ENCODE assay signal across 23 cellular contexts in genomic region chr5:154949758-154950157, GRCh38. TPM values are rescaled to one million over a fixed set of nuclear protein-coding genes. Genes with fewer than 3 reads are reported as not detected.
DNase-seq lines count a peak whose midpoint lies in the region; ATAC-seq, FAIRE-seq and TF ChIP-seq lines count a peak whose summit lies in the region.
"Had no signal": no experiment of that assay in that cellular context is flagged by ENCODE, and none has a peak within 500 bp of the region (broad histone marks: within the 10 kb centered on the region; RNA-seq: fewer than 3 reads in every experiment).

No MANE protein-coding gene starts in this region.

- H3K27ac Mint-ChIP-seq in natural killer cell: peak overlapping the region; percentile 1 to 21
- H3K27ac Mint-ChIP-seq in natural killer cell treated with Interleukin-12 subunit alpha and Interleukin-12 subunit beta and Interleukin-15 and Interleukin-18, amount 100 ng/mL, for 72 hours: no peak overlapping the region
- peak overlapping the region in 4 of 6 donors; percentile 1 to 24 (median 10) for H3K27ac Mint-ChIP-seq in immature natural killer cell
- H3K27ac Mint-ChIP-seq in stimulated activated effector memory CD8-positive, alpha-beta T cell treated with anti-CD3 and anti-CD28 coated beads, Interleukin-12 subunit alpha, Interleukin-12 subunit beta, amount 100 ng/mL, for 72 hours: peak overlapping the region; percentile 2
- no peak overlapping the region for H3K27ac Mint-ChIP-seq in activated CD4-positive, alpha-beta T cell treated with anti-CD3 and anti-CD28 coated beads, Interleukin-2, amount 10 ng/mL, durations not matched to agents 24 days and 14 days
- H3K27ac Mint-ChIP-seq: GM23338 had no signal

- no peaks in the 10 kb centered on the region for H3K27me3 ChIP-seq in bronchial epithelial cell (ENCODE audit: control insufficient read depth, insufficient read depth, low read length)

- intact Hi-C loops in natural killer cell (cut with micrococcal nuclease): no loop called here
- intact Hi-C loops in activated CD4-positive, alpha-beta T cell treated with anti-CD3 and anti-CD28 coated beads, Interleukin-2, amount 10 ng/mL, durations not matched to agents 24 days and 14 days (cut with micrococcal nuclease): no loop called here

- H3K4me3 ChIP-seq in bronchial epithelial cell (ENCODE audit: low read depth, low read length): no peak overlapping the region
- H3K4me3 ChIP-seq: GM23338 had no signal

- H3K9me3 Mint-ChIP-seq in natural killer cell (no peaks in the 10 kb centered on the region), immature natural killer cell (no peaks in the 10 kb centered on the region)
- H3K9me3 Mint-ChIP-seq in natural killer cell treated with Interleukin-12 subunit alpha and Interleukin-12 subunit beta and Interleukin-15 and Interleukin-18, amount 100 ng/mL, for 72 hours: no peaks in the 10 kb centered on the region
- H3K9me3 Mint-ChIP-seq in stimulated activated effector memory CD8-positive, alpha-beta T cell treated with anti-CD3 and anti-CD28 coated beads, Interleukin-12 subunit alpha, Interleukin-12 subunit beta, amount 100 ng/mL, for 72 hours: no peaks in the 10 kb centered on the region
- no peaks in the 10 kb centered on the region for H3K9me3 Mint-ChIP-seq in activated CD4-positive, alpha-beta T cell treated with anti-CD3 and anti-CD28 coated beads, Interleukin-2, amount 10 ng/mL, durations not matched to agents 24 days and 14 days
- H3K9me3 Mint-ChIP-seq: CD8-positive, alpha-beta memory T cell; GM23338 had no signal

- no peak for ATAC-seq in natural killer cell
- ATAC-seq in natural killer cell treated with Interleukin-12 subunit alpha and Interleukin-12 subunit beta and Interleukin-15 and Interleukin-18, amount 100 ng/mL, for 72 hours: no peak
- ATAC-seq in stimulated activated effector memory CD8-positive, alpha-beta T cell treated with anti-CD3 and anti-CD28 coated beads, Interleukin-12 subunit alpha, Interleukin-12 subunit beta, amount 100 ng/mL, for 72 hours: no peak
- ATAC-seq in GM18867 (IDR thresholded peaks at IDR 0.05; ENCODE audit: unreplicated experiment): no peak
- ATAC-seq: GM23338 had no signal

- H3K4me1 Mint-ChIP-seq in natural killer cell (peaks cover 31 to 32% of the 10 kb centered on the region in 2 donors), immature natural killer cell (peaks cover 26 to 47% of the 10 kb centered on the region in 2 donors)
- H3K4me1 Mint-ChIP-seq in natural killer cell treated with Interleukin-12 subunit alpha and Interleukin-12 subunit beta and Interleukin-15 and Interleukin-18, amount 100 ng/mL, for 72 hours (ENCODE audit: low read depth in 2 of 2): peaks cover 21 to 30% of the 10 kb centered on the region in 2 donors
- peaks cover 16% of the 10 kb centered on the region for H3K4me1 Mint-ChIP-seq in stimulated activated effector memory CD8-positive, alpha-beta T cell treated with anti-CD3 and anti-CD28 coated beads, Interleukin-12 subunit alpha, Interleukin-12 subunit beta, amount 100 ng/mL, for 72 hours
- peaks cover 10% of the 10 kb centered on the region for H3K4me1 Mint-ChIP-seq in activated CD4-positive, alpha-beta T cell treated with anti-CD3 and anti-CD28 coated beads, Interleukin-2, amount 10 ng/mL, durations not matched to agents 24 days and 14 days
- H3K4me1 Mint-ChIP-seq: GM23338 had no signal

- no peak for TF ChIP-seq CTCF in natural killer cell (IDR thresholded peaks at IDR 0.05)
- no peak for TF ChIP-seq CTCF in bronchial epithelial cell (IDR thresholded peaks at IDR 0.05; ENCODE audit: insufficient read depth, low read length, severe bottlenecking)

- H3K27me3 Mint-ChIP-seq in natural killer cell (ENCODE audit: low read depth in 2 of 2) (no peaks in the 10 kb centered on the region), immature natural killer cell (ENCODE audit: low read depth in 3 of 3) (no peaks in the 10 kb centered on the region)
- H3K27me3 Mint-ChIP-seq in natural killer cell treated with Interleukin-12 subunit alpha and Interleukin-12 subunit beta and Interleukin-15 and Interleukin-18, amount 100 ng/mL, for 72 hours: no peaks in the 10 kb centered on the region
- H3K27me3 Mint-ChIP-seq in activated CD4-positive, alpha-beta T cell treated with anti-CD3 and anti-CD28 coated beads, Interleukin-2, amount 10 ng/mL, durations not matched to agents 24 days and 14 days: no peaks in the 10 kb centered on the region
- H3K27me3 Mint-ChIP-seq: CD8-positive, alpha-beta memory T cell had no signal

- no peak for DNase-seq in natural killer cell
- DNase-seq in natural killer cell treated with Interleukin-12 subunit alpha and Interleukin-12 subunit beta and Interleukin-15 and Interleukin-18, amount 100 ng/mL, for 72 hours (ENCODE audit: low spot score): no peak
- peak; percentile 48 for DNase-seq in bronchial epithelial cell (ENCODE audit: low read depth)
- no peak for DNase-seq in immature natural killer cell
- DNase-seq in stimulated activated effector memory CD8-positive, alpha-beta T cell treated with anti-CD3 and anti-CD28 coated beads, Interleukin-12 subunit alpha, Interleukin-12 subunit beta, amount 100 ng/mL, for 72 hours (ENCODE audit: low spot score in 2 of 2): no peak
- DNase-seq in activated CD4-positive, alpha-beta T cell treated with anti-CD3 and anti-CD28 coated beads, Interleukin-2, amount 10 ng/mL, durations not matched to agents 24 days and 14 days: no peak
- DNase-seq in foreskin melanocyte: no peak
- DNase-seq: Calu3; CD8-positive, alpha-beta memory T cell; DMS53; GDM1; HCEC 1CT; IMR-90; NCI-H1048; NCI-H1417 treated with DMSO at 0.1 percent for 48 hours; NCI-H187; NCI-H446; Right ventricle myocardium superior had no signal

- H3K4me3 Mint-ChIP-seq in natural killer cell (no peak overlapping the region), immature natural killer cell (no peak overlapping the region)
- H3K4me3 Mint-ChIP-seq in natural killer cell treated with Interleukin-12 subunit alpha and Interleukin-12 subunit beta and Interleukin-15 and Interleukin-18, amount 100 ng/mL, for 72 hours: no peak overlapping the region
- no peak overlapping the region for H3K4me3 Mint-ChIP-seq in stimulated activated effector memory CD8-positive, alpha-beta T cell treated with anti-CD3 and anti-CD28 coated beads, Interleukin-12 subunit alpha, Interleukin-12 subunit beta, amount 100 ng/mL, for 72 hours
- no peak overlapping the region for H3K4me3 Mint-ChIP-seq in activated CD4-positive, alpha-beta T cell treated with anti-CD3 and anti-CD28 coated beads, Interleukin-2, amount 10 ng/mL, durations not matched to agents 24 days and 14 days
- H3K4me3 Mint-ChIP-seq: CD8-positive, alpha-beta memory T cell; GM23338 had no signal

- H3K36me3 ChIP-seq in bronchial epithelial cell (ENCODE audit: control insufficient read depth, insufficient read depth, low read length): no peaks in the 10 kb centered on the region

- H3K36me3 Mint-ChIP-seq in natural killer cell: no peaks in the 10 kb centered on the region
- H3K36me3 Mint-ChIP-seq in natural killer cell treated with Interleukin-12 subunit alpha and Interleukin-12 subunit beta and Interleukin-15 and Interleukin-18, amount 100 ng/mL, for 72 hours: peaks cover 5% of the 10 kb centered on the region
- peaks cover 0 to 3% (median 3%) of the 10 kb centered on the region in 3 donors for H3K36me3 Mint-ChIP-seq in immature natural killer cell
- peaks cover 49% of the 10 kb centered on the region for H3K36me3 Mint-ChIP-seq in stimulated activated effector memory CD8-positive, alpha-beta T cell treated with anti-CD3 and anti-CD28 coated beads, Interleukin-12 subunit alpha, Interleukin-12 subunit beta, amount 100 ng/mL, for 72 hours
- peaks cover 21% of the 10 kb centered on the region for H3K36me3 Mint-ChIP-seq in activated CD4-positive, alpha-beta T cell treated with anti-CD3 and anti-CD28 coated beads, Interleukin-2, amount 10 ng/mL, durations not matched to agents 24 days and 14 days (ENCODE audit: low read depth)

- no peak for FAIRE-seq in bronchial epithelial cell (lab: Jason Lieb, UNC)
- FAIRE-seq: A204.1, HTR-8/SVneo, RCC 7860 had no signal

RNA-seq across cellular contexts. Expression of gene MRPL22, which starts 8.9 kb away (rescaled TPM):
- total RNA-seq in natural killer cell (10 to 100 TPM; 30.5 to 38.0 (median 30.9) TPM), bronchial epithelial cell (14.2 and 30.7 TPM in 2 replicates)
- total RNA-seq in natural killer cell treated with Interleukin-12 subunit alpha and Interleukin-12 subunit beta and Interleukin-15 and Interleukin-18, amount 100 ng/mL, for 72 hours: 10 to 100 TPM; 54.6 to 56.2 TPM
- 10 to 100 TPM; 79.7 to 98.9 (median 92.1) TPM for polyA plus RNA-seq in immature natural killer cell
- total RNA-seq in activated CD4-positive, alpha-beta T cell treated with anti-CD3 and anti-CD28 coated beads, Interleukin-2, amount 10 ng/mL, durations not matched to agents 24 days and 14 days: 83.8 and 89.6 TPM in 2 replicates

RNA-seq across cellular contexts. Expression of gene GEMIN5, which starts 11.7 kb away (rescaled TPM):
- 10 to 100 TPM in 1 of 3 donors, 1 to 10 TPM in 2; 6.3 to 12.7 (median 7.8) TPM for total RNA-seq in natural killer cell
- total RNA-seq in natural killer cell treated with Interleukin-12 subunit alpha and Interleukin-12 subunit beta and Interleukin-15 and Interleukin-18, amount 100 ng/mL, for 72 hours: 10 to 100 TPM; 24.7 to 49.8 TPM
- total RNA-seq in bronchial epithelial cell: 8.7 and 12.6 TPM in 2 replicates
- 10 to 100 TPM in 1 of 3 donors, 1 to 10 TPM in 2; 1.3 to 10.2 (median 3.6) TPM for polyA plus RNA-seq in immature natural killer cell
- 44.7 and 47.5 TPM in 2 replicates for total RNA-seq in activated CD4-positive, alpha-beta T cell treated with anti-CD3 and anti-CD28 coated beads, Interleukin-2, amount 10 ng/mL, durations not matched to agents 24 days and 14 days

Comparison
In these comparisons a context has a peak if more than half of its experiments do, and no peak if none do; other contexts are left out.
1. H3K27ac Mint-ChIP-seq: peak in natural killer cell (2 of 2), immature natural killer cell (4 of 6) and stimulated activated effector memory CD8-positive, alpha-beta T cell treated with anti-CD3 and anti-CD28 coated beads, Interleukin-12 subunit alpha, Interleukin-12 subunit beta, amount 100 ng/mL, for 72 hours (single experiment); none in natural killer cell treated with Interleukin-12 subunit alpha and Interleukin-12 subunit beta and Interleukin-15 and Interleukin-18, amount 100 ng/mL, for 72 hours (0 of 2) and activated CD4-positive, alpha-beta T cell treated with anti-CD3 and anti-CD28 coated beads, Interleukin-2, amount 10 ng/mL, durations not matched to agents 24 days and 14 days (single experiment).